14 cellular contexts compared by ENCODE assay signal in the genomic region with DNA sequence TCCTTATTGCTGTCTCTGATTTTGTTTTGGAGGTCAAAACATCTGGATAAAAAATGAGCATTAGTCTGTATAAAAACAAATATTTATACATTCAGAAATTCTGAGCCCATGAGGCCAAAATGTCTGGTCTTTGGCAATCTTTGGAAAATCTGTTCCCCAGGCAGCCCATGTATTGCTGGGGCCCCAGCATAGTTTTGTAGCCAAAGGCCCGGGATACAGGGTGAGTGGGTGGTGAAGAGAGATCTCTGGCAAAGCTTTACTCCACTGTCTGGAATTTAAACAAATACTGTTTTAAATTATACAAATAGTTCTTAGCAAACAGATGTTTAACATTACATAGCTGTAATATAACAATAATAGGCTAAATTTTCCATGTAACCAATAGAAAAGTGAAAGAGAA.
DNase-seq lines count a peak whose midpoint lies in the region; ATAC-seq, FAIRE-seq and TF ChIP-seq lines count a peak whose summit lies in the region.
"Had no signal": no experiment of that assay in that cellular context is flagged by ENCODE, and none has a peak within 500 bp of the region (broad histone marks: within the 10 kb centered on the region; RNA-seq: fewer than 3 reads in every experiment).

No MANE protein-coding gene starts in this region.

- in situ Hi-C loops in HAP-1 (cut with MboI; ENCODE audit: low sequenced_read_pairs) = no loop called here
- in situ Hi-C loops in transverse colon (cut with MboI; ENCODE audit: low pct_ligation_motif_present in 1 of 4, low pct_unique_long_range_greater_than_20kb in 1 of 4, low sequenced_read_pairs in 3 of 4) = no loop called here

- FAIRE-seq in endometrium (lab: Jason Lieb, UNC) = peak; percentile 98
- FAIRE-seq: A549 had no signal

- TF ChIP-seq CTCF in left lung (IDR thresholded peaks at IDR 0.05) (no peak), smooth muscle cell (IDR thresholded peaks at IDR 0.05; ENCODE audit: borderline replicate concordance, insufficient read depth, poor library complexity, severe bottlenecking) (no peak), transverse colon (IDR thresholded peaks at IDR 0.05) (no peak)

- H3K4me1 ChIP-seq in left lung = no peaks in the 10 kb centered on the region
- H3K4me1 ChIP-seq in smooth muscle cell (ENCODE audit: low read depth) = peaks cover 4% of the 10 kb centered on the region
- H3K4me1 ChIP-seq in HAP-1 = no peaks in the 10 kb centered on the region
- no peaks in the 10 kb centered on the region for H3K4me1 ChIP-seq in transverse colon
- H3K4me1 ChIP-seq: A549, BLaER1 had no signal

- WGBS in smooth muscle cell (ENCODE audit: low lambda C conversion rate) = 21% methylated on average over 1 of the region's 1 CpG
- WGBS in transverse colon (ENCODE audit: low coverage in 1 of 2), 2 donors = 46% methylated on average over 1 of the region's 1 CpG; no CpG with 5 or more reads in 1 of the 2 donors

- no peak overlapping the region for H3K4me3 ChIP-seq in MG63
- no peak overlapping the region for H3K4me3 ChIP-seq in left lung
- no peak overlapping the region for H3K4me3 ChIP-seq in smooth muscle cell
- H3K4me3 ChIP-seq in HAP-1 = no peak overlapping the region
- H3K4me3 ChIP-seq in transverse colon = no peak overlapping the region
- H3K4me3 ChIP-seq: A549, BLaER1 had no signal

- no peaks in the 10 kb centered on the region for H4K20me1 ChIP-seq in smooth muscle cell (ENCODE audit: low read depth)
- H4K20me1 ChIP-seq: BLaER1 had no signal

- H3K36me3 ChIP-seq in MG63 = no peaks in the 10 kb centered on the region
- H3K36me3 ChIP-seq in left lung = no peaks in the 10 kb centered on the region
- no peaks in the 10 kb centered on the region for H3K36me3 ChIP-seq in smooth muscle cell (ENCODE audit: low read depth)
- no peaks in the 10 kb centered on the region for H3K36me3 ChIP-seq in HAP-1 (replicated peaks)
- H3K36me3 ChIP-seq in transverse colon = no peaks in the 10 kb centered on the region
- H3K36me3 ChIP-seq: BLaER1 had no signal

- H3K27me3 ChIP-seq in MG63 = no peaks in the 10 kb centered on the region
- H3K27me3 ChIP-seq in left lung = no peaks in the 10 kb centered on the region
- H3K27me3 ChIP-seq in smooth muscle cell (ENCODE audit: low read depth) = no peaks in the 10 kb centered on the region
- H3K27me3 ChIP-seq in HAP-1 (ENCODE audit: low read depth) = no peaks in the 10 kb centered on the region
- H3K27me3 ChIP-seq in transverse colon = no peaks in the 10 kb centered on the region
- H3K27me3 ChIP-seq: BLaER1 had no signal

- peak overlapping the region; percentile 33 for H3K4me2 ChIP-seq in smooth muscle cell
- H3K4me2 ChIP-seq: A549, BLaER1 had no signal

- H3K27ac ChIP-seq in left lung (no peak overlapping the region), smooth muscle cell (ENCODE audit: low read depth) (no peak overlapping the region), transverse colon (no peak overlapping the region)
- H3K27ac ChIP-seq: A549, BLaER1 had no signal

- no peaks in the 10 kb centered on the region for H3K79me2 ChIP-seq in smooth muscle cell (ENCODE audit: low read depth)

- H3K9me3 ChIP-seq in MG63 (no peaks in the 10 kb centered on the region), left lung (peaks cover 0 to 3% of the 10 kb centered on the region in 2 donors), smooth muscle cell (replicated peaks; ENCODE audit: low read depth) (no peaks in the 10 kb centered on the region), HAP-1 (no peaks in the 10 kb centered on the region), transverse colon (peaks cover 0 to 5% of the 10 kb centered on the region in 2 donors)
- H3K9me3 ChIP-seq: A549, BLaER1 had no signal

- ATAC-seq in left lung = peak; percentile 71
- no peak for ATAC-seq in HG02763 (IDR thresholded peaks at IDR 0.05; ENCODE audit: unreplicated experiment)
- ATAC-seq: A549, HCT116 had no signal

- TF ChIP-seq EP300 in transverse colon (IDR thresholded peaks at IDR 0.05; ENCODE audit: low read depth) = no peak

- peak; percentile 4 for DNase-seq in MG63
- no peak for DNase-seq in left lung
- no peak for DNase-seq in smooth muscle cell (lab: John Stamatoyannopoulos, UW; ENCODE audit: unreplicated experiment)
- DNase-seq in HAP-1 (ENCODE audit: low spot score in 2 of 2) = no peak
- DNase-seq in transverse colon = no peak
- DNase-seq: AML-193; CD4-positive, CD25-positive, alpha-beta regulatory T cell; DMS 273 treated with DMSO at 0.1 percent for 48 hours; IMR-90 had no signal

- H3K9ac ChIP-seq in smooth muscle cell (ENCODE audit: low read depth) = no peak overlapping the region
- H3K9ac ChIP-seq: BLaER1 had no signal

- H3F3A ChIP-seq in smooth muscle cell (ENCODE audit: low read depth) = no peaks in the 10 kb centered on the region

- intact Hi-C loops in left lung (cut with DNase I) = no loop called here
- intact Hi-C loops in transverse colon (cut with DNase I; ENCODE audit: low total_unique reads) = no loop called here

- peak overlapping the region; percentile 27 for H2AFZ ChIP-seq in smooth muscle cell (ENCODE audit: low read depth)

- no peak for TF ChIP-seq POLR2A in transverse colon (IDR thresholded peaks at IDR 0.05)
